11 cellular contexts compared by ENCODE assay signal in genomic region chr12:104555650-104556049, GRCh38.
DNase-seq lines count a peak whose midpoint lies in the region; ATAC-seq lines count a peak whose summit lies in the region.
"Had no signal": no experiment of that assay in that cellular context is flagged by ENCODE, and none has a peak within 500 bp of the region (broad histone marks: within the 10 kb centered on the region; RNA-seq: fewer than 3 reads in every experiment).

No MANE protein-coding gene starts in this region.

- H3K9me3 ChIP-seq in trophoblast cell (ENCODE audit: insufficient read depth, low read depth, low read length), result peaks cover 2% of the 10 kb centered on the region

- no CpG with 5 or more reads among the region's 6 CpGs for WGBS in trophoblast cell (ENCODE audit: extremely low coverage, insufficient coverage, insufficient read length)

- no peaks in the 10 kb centered on the region for H3K27me3 ChIP-seq in trophoblast cell (ENCODE audit: insufficient read depth, low read length)

- no peak overlapping the region for H3K18ac ChIP-seq in trophoblast cell (ENCODE audit: low read length)

- H2BK120ac ChIP-seq in trophoblast cell (ENCODE audit: insufficient read depth, low read length, poor library complexity), result no peak overlapping the region

- H3K14ac ChIP-seq in trophoblast cell (ENCODE audit: low read length), result no peak overlapping the region

- H2BK12ac ChIP-seq in trophoblast cell (ENCODE audit: low read length), result no peak overlapping the region

- H3K36me3 ChIP-seq in trophoblast cell (ENCODE audit: control insufficient read depth in 1 of 2, insufficient read depth in 2 of 2, low read length in 2 of 2), result no peaks in the 10 kb centered on the region

- no peak overlapping the region for H3K4me2 ChIP-seq in trophoblast cell (ENCODE audit: low read length)

- H4K12ac ChIP-seq in trophoblast cell (ENCODE audit: low read depth, low read length), result no peak overlapping the region

- H3K4me1 ChIP-seq in trophoblast cell (ENCODE audit: control insufficient read depth in 1 of 2, insufficient read depth in 2 of 2, low read length in 2 of 2), result peaks cover 10 to 11% of the 10 kb centered on the region in 2 experiments

- no peak overlapping the region for H3K27ac ChIP-seq in trophoblast cell (ENCODE audit: low read depth, low read length)

- H3K79me2 ChIP-seq in trophoblast cell (ENCODE audit: control insufficient read depth, insufficient read depth, low read length, poor library complexity), result no peaks in the 10 kb centered on the region

- H3K4ac ChIP-seq in trophoblast cell (ENCODE audit: low read depth, low read length), result no peak overlapping the region

- H3K23ac ChIP-seq in trophoblast cell (ENCODE audit: low read length), result no peak overlapping the region

- ATAC-seq in HG02678 (IDR thresholded peaks at IDR 0.05; ENCODE audit: unreplicated experiment), result no peak
- ATAC-seq: left ventricle myocardium superior had no signal

- H2AK5ac ChIP-seq in trophoblast cell (ENCODE audit: low read length), result no peak overlapping the region

- H3K79me1 ChIP-seq in trophoblast cell (ENCODE audit: low read length), result no peaks in the 10 kb centered on the region

- H2AFZ ChIP-seq in trophoblast cell (ENCODE audit: insufficient read depth, low read length, poor library complexity), result peak overlapping the region; percentile 35

- H2BK5ac ChIP-seq in trophoblast cell (ENCODE audit: low read depth, low read length, poor library complexity), result no peak overlapping the region

- H4K8ac ChIP-seq in trophoblast cell (ENCODE audit: low read depth, low read length), result peak overlapping the region; percentile 12

- no peak overlapping the region for H3K9ac ChIP-seq in trophoblast cell (ENCODE audit: low read length)

- H3K4me3 ChIP-seq in trophoblast cell (ENCODE audit: low read depth, low read length), result no peak overlapping the region

- peak; percentile 76 for DNase-seq in DMS79 treated with DMSO at 0.1 percent for 48 hours (lab: John Stamatoyannopoulos, UW)
- peak; percentile 32 for DNase-seq in NCI-H1694 (lab: John Stamatoyannopoulos, UW)
- DNase-seq in SHP77 treated with DMSO at 0.1 percent for 48 hours (lab: John Stamatoyannopoulos, UW), result peak; percentile 34
- DNase-seq in trophoblast cell, result no peak
- DNase-seq in OCI-M2 (lab: John Stamatoyannopoulos, UW; ENCODE audit: unreplicated experiment), result no peak
- DNase-seq in NCI-H526 (lab: John Stamatoyannopoulos, UW), result no peak
- DNase-seq: activated CD4-positive, alpha-beta memory T cell treated with anti-CD3 and anti-CD28 coated beads, Interleukin-2, amount 10 ng/mL, durations not matched to agents 7 days and 5 days; left ventricle myocardium superior; NCI-H1436 treated with DMSO at 0.1 percent for 48 hours; T-helper 9 cell had no signal

- no peak overlapping the region for H4K91ac ChIP-seq in trophoblast cell (ENCODE audit: low read depth, low read length)

Comparison
In these comparisons a context has a peak if more than half of its experiments do, and no peak if none do; other contexts are left out.
1. DNase-seq: peak in DMS79 treated with DMSO at 0.1 percent for 48 hours (single experiment), NCI-H1694 (single experiment) and SHP77 treated with DMSO at 0.1 percent for 48 hours (single experiment); none in trophoblast cell (0 of 2), OCI-M2 (single experiment) and NCI-H526 (0 of 2).